In genomic region chr5:40842351-40842750, GRCh38 we compare ENCODE assay signal across 12 cellular contexts. TPM values are rescaled to one million over a fixed set of nuclear protein-coding genes. Genes with fewer than 3 reads are reported as not detected.
A peak's percentile ranks its signal among the peaks of the same experiment; 100 is the strongest.
DNase-seq lines count a peak whose midpoint lies in the region; ATAC-seq and TF ChIP-seq lines count a peak whose summit lies in the region.
"Had no signal": no experiment of that assay in that cellular context is flagged by ENCODE, and none has a peak within 500 bp of the region (broad histone marks: within the 10 kb centered on the region; RNA-seq: fewer than 3 reads in every experiment).

No MANE protein-coding gene starts in this region.

- H3K27me3 Mint-ChIP-seq in natural killer cell (ENCODE audit: low read depth in 2 of 2): peaks cover 0 to 6% of the 10 kb centered on the region in 2 donors
- H3K27me3 Mint-ChIP-seq in natural killer cell treated with Interleukin-12 subunit alpha and Interleukin-12 subunit beta and Interleukin-15 and Interleukin-18, amount 100 ng/mL, for 72 hours: peaks cover 3 to 8% of the 10 kb centered on the region in 2 donors

- DNase-seq in natural killer cell (no peak), aorta (no peak), NCI-H526 treated with DMSO at 0.1 percent for 48 hours (lab: John Stamatoyannopoulos, UW) (no peak)
- no peak for DNase-seq in natural killer cell treated with Interleukin-12 subunit alpha and Interleukin-12 subunit beta and Interleukin-15 and Interleukin-18, amount 100 ng/mL, for 72 hours (ENCODE audit: low spot score)
- DNase-seq: activated T-cell treated with anti-CD3 and anti-CD28 coated beads, Interleukin-2, amount 50 U/mL, for 48 hours; BE2C; NCI-H526; T1000 had no signal

- peak overlapping the region in 1 of 2 donors; percentile 85 for H3K9ac ChIP-seq in duodenal mucosa (ENCODE audit: low read depth in 1 of 2, low read length in 2 of 2)
- H3K9ac ChIP-seq in mucosa of stomach (ENCODE audit: low read length): peak overlapping the region; percentile 97

- no peaks in the 10 kb centered on the region for H3K36me3 ChIP-seq in duodenal mucosa (ENCODE audit: control insufficient read depth in 1 of 2, insufficient read depth in 2 of 2, low read length in 2 of 2)
- no peaks in the 10 kb centered on the region for H3K36me3 ChIP-seq in mucosa of stomach (ENCODE audit: control insufficient read depth, insufficient read depth, low read length)
- H3K36me3 ChIP-seq in aorta (ENCODE audit: control insufficient read depth in 1 of 2, insufficient read depth in 2 of 2, low read length in 1 of 2): peaks cover 0 to 2% of the 10 kb centered on the region in 2 donors
- H3K36me3 ChIP-seq: BE2C had no signal

- no peak for ATAC-seq in natural killer cell
- ATAC-seq in natural killer cell treated with Interleukin-12 subunit alpha and Interleukin-12 subunit beta and Interleukin-15 and Interleukin-18, amount 100 ng/mL, for 72 hours: no peak
- peak; percentile 63 for ATAC-seq in aorta (ENCODE audit: low FRiP score)
- no peak for ATAC-seq in GM18873 (IDR thresholded peaks at IDR 0.05; ENCODE audit: low FRiP score, unreplicated experiment)
- ATAC-seq in GM19397 (IDR thresholded peaks at IDR 0.05; ENCODE audit: unreplicated experiment): no peak

- no peak for TF ChIP-seq CTCF in natural killer cell (IDR thresholded peaks at IDR 0.05)

- H3K36me3 Mint-ChIP-seq in natural killer cell: peaks cover 7% of the 10 kb centered on the region
- H3K36me3 Mint-ChIP-seq in natural killer cell treated with Interleukin-12 subunit alpha and Interleukin-12 subunit beta and Interleukin-15 and Interleukin-18, amount 100 ng/mL, for 72 hours: peaks cover 6% of the 10 kb centered on the region

- H3K27me3 ChIP-seq in duodenal mucosa (ENCODE audit: control insufficient read depth in 1 of 2, insufficient read depth in 2 of 2, low read length in 2 of 2): no peaks in the 10 kb centered on the region
- H3K27me3 ChIP-seq in mucosa of stomach (ENCODE audit: control insufficient read depth, insufficient read depth, low read length): no peaks in the 10 kb centered on the region
- H3K27me3 ChIP-seq in aorta (ENCODE audit: control insufficient read depth in 1 of 2, insufficient read depth in 2 of 2, low read length in 1 of 2): no peaks in the 10 kb centered on the region

- H3K27ac Mint-ChIP-seq in natural killer cell: peak overlapping the region in 1 of 2 donors; percentile 98
- H3K27ac Mint-ChIP-seq in natural killer cell treated with Interleukin-12 subunit alpha and Interleukin-12 subunit beta and Interleukin-15 and Interleukin-18, amount 100 ng/mL, for 72 hours: peak overlapping the region in 1 of 2 donors; percentile 98

- peaks cover 0 to 23% of the 10 kb centered on the region in 2 donors for H3K4me1 ChIP-seq in duodenal mucosa (ENCODE audit: control insufficient read depth in 1 of 2, insufficient read depth in 2 of 2, low read length in 2 of 2)
- peaks cover 17% of the 10 kb centered on the region for H3K4me1 ChIP-seq in mucosa of stomach (ENCODE audit: control insufficient read depth, insufficient read depth, low read length)
- no peaks in the 10 kb centered on the region for H3K4me1 ChIP-seq in aorta (ENCODE audit: control insufficient read depth in 1 of 2, insufficient read depth in 2 of 2, low read length in 2 of 2)
- H3K4me1 ChIP-seq: BE2C had no signal

- H3K27ac ChIP-seq in duodenal mucosa (ENCODE audit: low read depth, low read length) (no peak overlapping the region), aorta (ENCODE audit: low read depth in 1 of 2, low read length in 2 of 2) (no peak overlapping the region)

- H3K9me3 ChIP-seq in duodenal mucosa (ENCODE audit: control insufficient read depth in 1 of 2, low read length in 2 of 2) (no peaks in the 10 kb centered on the region), mucosa of stomach (ENCODE audit: control insufficient read depth, low read length) (no peaks in the 10 kb centered on the region), aorta (ENCODE audit: control insufficient read depth, low read length) (no peaks in the 10 kb centered on the region)
- H3K9me3 ChIP-seq: BE2C had no signal

- peak overlapping the region; percentile 100 for H3K4me3 Mint-ChIP-seq in natural killer cell
- no peak overlapping the region for H3K4me3 Mint-ChIP-seq in natural killer cell treated with Interleukin-12 subunit alpha and Interleukin-12 subunit beta and Interleukin-15 and Interleukin-18, amount 100 ng/mL, for 72 hours

- intact Hi-C loops in natural killer cell (cut with micrococcal nuclease): no loop called here
- intact Hi-C loops in aorta (cut with DNase I): no loop called here

- H3K9me3 Mint-ChIP-seq in natural killer cell: no peaks in the 10 kb centered on the region
- no peaks in the 10 kb centered on the region for H3K9me3 Mint-ChIP-seq in natural killer cell treated with Interleukin-12 subunit alpha and Interleukin-12 subunit beta and Interleukin-15 and Interleukin-18, amount 100 ng/mL, for 72 hours

- peak overlapping the region; percentile 74 to 83 for H3K4me3 ChIP-seq in duodenal mucosa (ENCODE audit: low read depth in 1 of 2, low read length in 2 of 2)
- peak overlapping the region; percentile 91 for H3K4me3 ChIP-seq in mucosa of stomach (ENCODE audit: low read length)
- H3K4me3 ChIP-seq in aorta (ENCODE audit: low read length in 2 of 2): no peak overlapping the region

- 60 to 79% methylated on average over 2 of the region's 2 CpGs for WGBS in aorta, 2 donors

- H3K4me1 Mint-ChIP-seq in natural killer cell: peaks cover 20 to 26% of the 10 kb centered on the region in 2 donors
- H3K4me1 Mint-ChIP-seq in natural killer cell treated with Interleukin-12 subunit alpha and Interleukin-12 subunit beta and Interleukin-15 and Interleukin-18, amount 100 ng/mL, for 72 hours (ENCODE audit: low read depth in 2 of 2): peaks cover 11 to 13% of the 10 kb centered on the region in 2 donors

RNA-seq across cellular contexts. Expression of gene CARD6, which starts 1.2 kb away (rescaled TPM):
- total RNA-seq in natural killer cell: 1 to 10 TPM; 3.4 to 5.2 (median 3.9) TPM
- 10 to 100 TPM in 1 of 2 donors, 1 to 10 TPM in 1; 3.7 to 11.2 TPM for total RNA-seq in natural killer cell treated with Interleukin-12 subunit alpha and Interleukin-12 subunit beta and Interleukin-15 and Interleukin-18, amount 100 ng/mL, for 72 hours
- total RNA-seq in aorta: 10 to 100 TPM; 10.4 to 19.8 TPM
- 1 to 10 TPM; 4.6 to 4.8 TPM for polyA plus RNA-seq in aorta

RNA-seq across cellular contexts. Expression of gene RPL37, which starts 7.3 kb away (rescaled TPM):
- 1,000 to 10,000 TPM in 2 of 3 donors, 100 to 1,000 TPM in 1; 961 to 1,288 (median 1,179) TPM for total RNA-seq in natural killer cell
- total RNA-seq in natural killer cell treated with Interleukin-12 subunit alpha and Interleukin-12 subunit beta and Interleukin-15 and Interleukin-18, amount 100 ng/mL, for 72 hours: 1,000 to 10,000 TPM in 1 of 2 donors, 100 to 1,000 TPM in 1; 886 to 1,034 TPM
- 100 to 1,000 TPM; 772 to 916 TPM for total RNA-seq in aorta
- polyA plus RNA-seq in aorta: 1,000 to 10,000 TPM; 1,304 to 1,463 TPM

RNA-seq across cellular contexts. Expression of gene PRKAA1, which starts 44.2 kb away (rescaled TPM):
- total RNA-seq in natural killer cell (100 to 1,000 TPM; 120 to 165 (median 122) TPM), aorta (100 to 1,000 TPM; 103 to 104 TPM)
- 10 to 100 TPM; 92.3 to 94.9 TPM for total RNA-seq in natural killer cell treated with Interleukin-12 subunit alpha and Interleukin-12 subunit beta and Interleukin-15 and Interleukin-18, amount 100 ng/mL, for 72 hours
- polyA plus RNA-seq in aorta: 10 to 100 TPM; 20.5 to 49.8 TPM

Comparison
In these comparisons a context has a peak if more than half of its experiments do, and no peak if none do; other contexts are left out.
1. H3K4me3 ChIP-seq: peak in duodenal mucosa (2 of 2) and mucosa of stomach (single experiment); none in aorta (0 of 2).